1 cellular context compared by ENCODE assay signal in genomic region chr3:19146685-19147650, GRCh38.
TF ChIP-seq lines count a peak whose summit lies in the region.

No MANE protein-coding gene starts in this region.

TF ChIP-seq in Ishikawa, 13 proteins besides CTCF, POLR2A, EP300 and RAD21 (continued from another document):
- TF ChIP-seq REST (IDR thresholded peaks at IDR 0.05; ENCODE audit: low read depth) (no peak), YY1 (IDR thresholded peaks at IDR 0.05; ENCODE audit: low read depth) (no peak), TAF1 (IDR thresholded peaks at IDR 0.05; ENCODE audit: low read depth) (no peak), CEBPB (IDR thresholded peaks at IDR 0.05) (no peak), USF1 (IDR thresholded peaks at IDR 0.05) (no peak), ZBTB7A (IDR thresholded peaks at IDR 0.05; ENCODE audit: low read depth) (no peak; the same call in 1 of the 2 replicates)
